In the genomic region with DNA sequence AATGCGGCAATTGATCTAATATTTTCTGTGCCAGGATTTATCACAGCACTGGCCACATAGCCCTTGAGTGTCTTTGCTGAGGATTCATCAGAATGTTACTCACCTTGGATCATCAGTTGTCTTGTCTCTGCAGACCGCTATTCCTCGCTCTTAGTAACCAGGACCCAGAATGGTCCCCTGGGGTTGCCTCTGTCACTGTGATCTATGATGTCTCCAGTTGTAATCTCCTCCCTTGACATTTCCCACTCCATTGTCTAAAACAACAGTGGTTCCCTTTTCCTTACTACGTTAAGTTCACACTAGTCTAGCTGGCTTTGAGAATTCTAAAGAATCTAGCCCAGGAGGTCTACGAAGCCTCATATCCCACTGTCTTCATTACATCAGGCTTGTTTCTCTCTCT, we compare ENCODE assay signal across 14 cellular contexts.
DNase-seq lines count a peak whose midpoint lies in the region; ATAC-seq, FAIRE-seq and TF ChIP-seq lines count a peak whose summit lies in the region.
"Had no signal": no experiment of that assay in that cellular context is flagged by ENCODE, and none has a peak within 500 bp of the region (broad histone marks: within the 10 kb centered on the region; RNA-seq: fewer than 3 reads in every experiment).

No MANE protein-coding gene starts in this region.

- peaks cover 79% of the 10 kb centered on the region for H3K4me1 Mint-ChIP-seq in CD4-positive, alpha-beta T cell (ENCODE audit: low read depth)

- no peak overlapping the region for H3K4me2 ChIP-seq in endothelial cell of umbilical vein (ENCODE audit: insufficient read depth, low read length)

- H3K79me2 ChIP-seq in endothelial cell of umbilical vein (ENCODE audit: control insufficient read depth, insufficient read depth, low read length), result no peaks in the 10 kb centered on the region

- no peak overlapping the region for H2AFZ ChIP-seq in endothelial cell of umbilical vein (ENCODE audit: low read depth, low read length)

- H3K36me3 ChIP-seq in endothelial cell of umbilical vein (ENCODE audit: control insufficient read depth in 2 of 2, extremely low read depth in 1 of 2, insufficient read depth in 2 of 2, low read length in 2 of 2) (no peaks in the 10 kb centered on the region), rectal smooth muscle tissue (ENCODE audit: control insufficient read depth, insufficient read depth, low read length) (no peaks in the 10 kb centered on the region), colonic mucosa (no peaks in the 10 kb centered on the region)
- H3K36me3 ChIP-seq: right lobe of liver had no signal

- no peak for TF ChIP-seq POLR2A in endothelial cell of umbilical vein (IDR thresholded peaks at IDR 0.05; ENCODE audit: low read depth, low read length)

- no peak overlapping the region for H3K4me3 Mint-ChIP-seq in CD4-positive, alpha-beta T cell

- no peaks in the 10 kb centered on the region for H3K27me3 ChIP-seq in CD4-positive, alpha-beta T cell (ENCODE audit: control insufficient read depth, insufficient read depth, low read length)
- H3K27me3 ChIP-seq in endothelial cell of umbilical vein (ENCODE audit: control insufficient read depth in 2 of 2, insufficient read depth in 2 of 2, low read length in 2 of 2) (no peaks in the 10 kb centered on the region), rectal smooth muscle tissue (ENCODE audit: control insufficient read depth, insufficient read depth, low read length) (no peaks in the 10 kb centered on the region), colonic mucosa (no peaks in the 10 kb centered on the region)
- H3K27me3 ChIP-seq: right lobe of liver had no signal

- no peak overlapping the region for H3K27ac ChIP-seq in CD4-positive, alpha-beta T cell (ENCODE audit: low read depth, low read length)
- H3K27ac ChIP-seq in endothelial cell of umbilical vein (ENCODE audit: insufficient read depth, low read depth, low read length), result peak overlapping the region; percentile 62
- peak overlapping the region; percentile 37 for H3K27ac ChIP-seq in rectal smooth muscle tissue (ENCODE audit: low read depth, low read length)
- H3K27ac ChIP-seq in colonic mucosa, result no peak overlapping the region

- H3K27me3 Mint-ChIP-seq in CD4-positive, alpha-beta T cell, result no peaks in the 10 kb centered on the region

- ATAC-seq in CD4-positive, alpha-beta T cell (ENCODE audit: poor library complexity), result no peak
- ATAC-seq: left lobe of liver had no signal

- no peak for FAIRE-seq in endothelial cell of umbilical vein (lab: Jason Lieb, UNC)
- FAIRE-seq: frontal cortex had no signal

- POLR2A ChIA-PET in CD4-positive, alpha-beta T cell (lab: Charles Lee), result interaction anchor here (1.0 to 1.4 kb wide), 4 partner anchors 8 to 53 kb away, joined by 3 read pairs; no protein-coding TSS in a partner anchor
- POLR2A ChIA-PET in endothelial cell of umbilical vein (lab: Charles Lee), result no interaction called here

- no peaks in the 10 kb centered on the region for H3K36me3 Mint-ChIP-seq in CD4-positive, alpha-beta T cell (ENCODE audit: low read depth)

- intact Hi-C loops in CD4-positive, alpha-beta T cell (cut with DNase I, micrococcal nuclease), result loop anchor here in 1 of 2 experiments (1.0 to 10.0 kb wide), 4 partner anchors 20 to 204 kb away; no protein-coding TSS in a partner anchor
- intact Hi-C loops in endothelial cell of umbilical vein (cut with micrococcal nuclease), result no loop called here
- intact Hi-C loops in colonic mucosa (cut with DNase I), result no loop called here

- BruUV-seq in endothelial cell of umbilical vein (replicated peaks; lab: Mats Ljungman, UMichigan), result no TSS peak

- H3K9ac ChIP-seq in endothelial cell of umbilical vein (replicated peaks; ENCODE audit: extremely low read depth, insufficient read depth, low read length) (peak overlapping the region; percentile 27), rectal smooth muscle tissue (ENCODE audit: low read length) (no peak overlapping the region), colonic mucosa (ENCODE audit: low read depth in 2 of 2, low read length in 2 of 2) (no peak overlapping the region)

- peak overlapping the region; percentile 95 for H3K27ac Mint-ChIP-seq in CD4-positive, alpha-beta T cell

- no peak overlapping the region for H3K4me3 ChIP-seq in endothelial cell of umbilical vein (replicated peaks in 1 of 3; ENCODE audit: insufficient read depth in 1 of 3, low read depth in 1 of 3, low read length in 3 of 3)
- no peak overlapping the region for H3K4me3 ChIP-seq in rectal smooth muscle tissue (ENCODE audit: low read length)
- H3K4me3 ChIP-seq in colonic mucosa, result no peak overlapping the region
- H3K4me3 ChIP-seq: right lobe of liver had no signal

- H3K9me1 ChIP-seq in endothelial cell of umbilical vein (replicated peaks; ENCODE audit: control insufficient read depth, extremely low read depth, insufficient read depth, low read length), result no peaks in the 10 kb centered on the region

- no peaks in the 10 kb centered on the region for H3K9me3 Mint-ChIP-seq in CD4-positive, alpha-beta T cell

- H4K20me1 ChIP-seq in endothelial cell of umbilical vein (replicated peaks; ENCODE audit: control insufficient read depth, extremely low read depth, insufficient read depth, low read length), result no peaks in the 10 kb centered on the region

- no peak for TF ChIP-seq CTCF in CD4-positive, alpha-beta T cell (IDR thresholded peaks at IDR 0.05)
- TF ChIP-seq CTCF in endothelial cell of umbilical vein (IDR thresholded peaks at IDR 0.05; ENCODE audit: extremely low read depth in 1 of 2, insufficient read depth in 1 of 2, low read depth in 1 of 2, low read length in 2 of 2) (no peak), colonic mucosa (IDR thresholded peaks at IDR 0.05) (no peak)

- dilution Hi-C loops in endothelial cell of umbilical vein (cut with MboI; ENCODE audit: extremely low pct_ligation_motif_present, low sequenced_read_pairs), result no loop called here

- H3K4me1 ChIP-seq in endothelial cell of umbilical vein (ENCODE audit: control insufficient read depth, extremely low read depth, insufficient read depth, low read length), result peaks cover 57% of the 10 kb centered on the region
- H3K4me1 ChIP-seq in rectal smooth muscle tissue (ENCODE audit: control insufficient read depth, insufficient read depth, low read length), result peaks cover under 1% of the 10 kb centered on the region
- no peaks in the 10 kb centered on the region for H3K4me1 ChIP-seq in colonic mucosa
- H3K4me1 ChIP-seq: right lobe of liver had no signal

- CTCF ChIA-PET in CD4-positive, alpha-beta T cell (lab: Charles Lee), result no interaction called here
- CTCF ChIA-PET in endothelial cell of umbilical vein (lab: Charles Lee), result no interaction called here

- DNase-seq in CD4-positive, alpha-beta T cell, result no peak
- DNase-seq in RPMI7951 (ENCODE audit: low read depth) (peak; percentile 36), endothelial cell of umbilical vein (ENCODE audit: low read depth, low spot score) (no peak), NCI-H2107 treated with DMSO at 0.1 percent for 48 hours (lab: John Stamatoyannopoulos, UW; ENCODE audit: unreplicated experiment) (no peak), midbrain (lab: John Stamatoyannopoulos, UW) (no peak), colonic mucosa (no peak), NCI-H446 (lab: John Stamatoyannopoulos, UW) (no peak)
- DNase-seq: Calu3, cerebellar nuclear complex, NCI-H187 treated with DMSO at 0.1 percent for 48 hours, right lobe of liver had no signal

- H3K9me3 ChIP-seq in CD4-positive, alpha-beta T cell (ENCODE audit: control insufficient read depth, low read length), result no peaks in the 10 kb centered on the region
- H3K9me3 ChIP-seq in endothelial cell of umbilical vein (replicated peaks; ENCODE audit: control insufficient read depth, insufficient read depth, low read length) (no peaks in the 10 kb centered on the region), colonic mucosa (no peaks in the 10 kb centered on the region)
- H3K9me3 ChIP-seq: right lobe of liver had no signal

TF ChIP-seq in endothelial cell of umbilical vein, 7 proteins besides CTCF, POLR2A, EP300 and RAD21:
- TF ChIP-seq GATA2 (IDR thresholded peaks at IDR 0.05; ENCODE audit: insufficient read depth, insufficient read length, low read depth, low read length) (no peak), JUN (IDR thresholded peaks at IDR 0.05; ENCODE audit: borderline replicate concordance, insufficient read depth, insufficient read length, low read depth) (no peak), MYC (IDR thresholded peaks at IDR 0.05; ENCODE audit: low read depth, low read length) (no peak), EZH2 (IDR thresholded peaks at IDR 0.05; ENCODE audit: borderline replicate concordance, low read depth, low read length, severe bottlenecking) (no peak)
- TF ChIP-seq, protein P1, sequence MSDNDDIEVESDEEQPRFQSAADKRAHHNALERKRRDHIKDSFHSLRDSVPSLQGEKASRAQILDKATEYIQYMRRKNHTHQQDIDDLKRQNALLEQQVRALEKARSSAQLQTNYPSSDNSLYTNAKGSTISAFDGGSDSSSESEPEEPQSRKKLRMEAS (IDR thresholded peaks at IDR 0.05; ENCODE audit: insufficient read depth, insufficient read length), result no peak

Comparison
In these comparisons a context has a peak if more than half of its experiments do, and no peak if none do; other contexts are left out.
1. H3K27ac ChIP-seq: peak in endothelial cell of umbilical vein (single experiment) and rectal smooth muscle tissue (single experiment); none in CD4-positive, alpha-beta T cell (single experiment) and colonic mucosa (single experiment).